1 cellular context compared by ENCODE assay signal in genomic region chr21:32335601-32336575, GRCh38.
TF ChIP-seq lines count a peak whose summit lies in the region.

No MANE protein-coding gene starts in this region.

TF ChIP-seq in GM23338, 12 proteins besides CTCF, POLR2A, EP300 and RAD21 (continued from another document):
- TF ChIP-seq POLR2AphosphoS5 (IDR thresholded peaks at IDR 0.05; ENCODE audit: low read depth) = no peak
- TF ChIP-seq ZNF114 (CRISPR knock-in tag; IDR thresholded peaks at IDR 0.05) = no peak
- TF ChIP-seq STAT1 (IDR thresholded peaks at IDR 0.05; ENCODE audit: unreplicated experiment) = no peak
- no peak for TF ChIP-seq CREB1 (CRISPR knock-in tag; IDR thresholded peaks at IDR 0.05; ENCODE audit: low read depth)
- no peak for TF ChIP-seq NANOG (IDR thresholded peaks at IDR 0.05; ENCODE audit: borderline replicate concordance)
- TF ChIP-seq ZNF462 (CRISPR knock-in tag; IDR thresholded peaks at IDR 0.05) = no peak
- TF ChIP-seq JUNB (IDR thresholded peaks at IDR 0.05; ENCODE audit: unreplicated experiment) = no peak
